ENCODE assay signal across 24 cellular contexts in genomic region chr12:77938301-77938700, GRCh38.
DNase-seq lines count a peak whose midpoint lies in the region; ATAC-seq and TF ChIP-seq lines count a peak whose summit lies in the region.
"Had no signal": no experiment of that assay in that cellular context is flagged by ENCODE, and none has a peak within 500 bp of the region (broad histone marks: within the 10 kb centered on the region; RNA-seq: fewer than 3 reads in every experiment).

No MANE protein-coding gene starts in this region.

- no peak overlapping the region for H3K23ac ChIP-seq in IMR-90 (ENCODE audit: low read depth, low read length)

- no peak overlapping the region; the same call in 2 of the 3 replicates for H2BK15ac ChIP-seq in IMR-90 (ENCODE audit: low read depth, low read length)

- H3K27me3 ChIP-seq in IMR-90 (ENCODE audit: control insufficient read depth, insufficient read depth, low read length) (no peaks in the 10 kb centered on the region), osteoblast (ENCODE audit: insufficient read depth, low read length) (no peaks in the 10 kb centered on the region), HAP-1 (ENCODE audit: low read depth) (no peaks in the 10 kb centered on the region)
- H3K27me3 ChIP-seq: BLaER1 treated with 17β-estradiol and CSF1 and Interleukin-3, amounts not matched to agents 10 nM and 100 nM had no signal

- no peak overlapping the region for H4K8ac ChIP-seq in IMR-90 (ENCODE audit: low read depth in 2 of 2, low read length in 2 of 2)

- H2BK120ac ChIP-seq in IMR-90 (ENCODE audit: low read depth, low read length): peak overlapping the region; percentile 22; the same call in 1 of the 2 replicates

- H3K9me3 Mint-ChIP-seq in brain: peaks cover 0 to 4% (median 0%) of the 10 kb centered on the region in 5 experiments
- H3K9me3 Mint-ChIP-seq: CD4-positive, alpha-beta T cell had no signal

- ATAC-seq in IMR-90 (ENCODE audit: low read depth): no peak
- no peak for ATAC-seq in HG02973 (IDR thresholded peaks at IDR 0.05; ENCODE audit: unreplicated experiment)
- ATAC-seq: GM12878 had no signal

- no peak overlapping the region for H2BK20ac ChIP-seq in IMR-90 (ENCODE audit: low read depth, low read length)

- H3K4me3 ChIP-seq in IMR-90 (ENCODE audit: insufficient read depth, low read depth, low read length) (no peak overlapping the region), osteoblast (ENCODE audit: insufficient read depth, low read length) (no peak overlapping the region), HAP-1 (no peak overlapping the region)
- H3K4me3 ChIP-seq: BLaER1 treated with 17β-estradiol and CSF1 and Interleukin-3, amounts not matched to agents 10 nM and 100 nM; GM12878; PC-9 had no signal

- H4K20me1 ChIP-seq in IMR-90 (ENCODE audit: insufficient read depth, low read length): no peaks in the 10 kb centered on the region
- no peaks in the 10 kb centered on the region for H4K20me1 ChIP-seq in osteoblast (ENCODE audit: insufficient read depth, low read length)
- H4K20me1 ChIP-seq: BLaER1 treated with 17β-estradiol and CSF1 and Interleukin-3, amounts not matched to agents 10 nM and 100 nM had no signal

- no peak overlapping the region for H2AK9ac ChIP-seq in IMR-90 (replicated peaks; ENCODE audit: low read depth, low read length, poor library complexity)

- H3K27ac Mint-ChIP-seq in brain: peak overlapping the region in 3 of 5 experiments; percentile 5 to 79 (median 39)
- H3K27ac Mint-ChIP-seq: CD4-positive, alpha-beta T cell had no signal

- peak overlapping the region; percentile 26; the same call in 1 of the 2 replicates for H3K18ac ChIP-seq in IMR-90 (ENCODE audit: low read depth, low read length)

- H3K27ac ChIP-seq in IMR-90 (ENCODE audit: insufficient read depth, low read length) (no peak overlapping the region), osteoblast (ENCODE audit: low read depth, low read length) (no peak overlapping the region)
- H3K27ac ChIP-seq: BLaER1 treated with 17β-estradiol and CSF1 and Interleukin-3, amounts not matched to agents 10 nM and 100 nM had no signal

- peaks cover 40% of the 10 kb centered on the region for H3K4me1 Mint-ChIP-seq in brain

- H3K79me2 ChIP-seq in osteoblast (ENCODE audit: insufficient read depth, low read length): peaks cover 22% of the 10 kb centered on the region

- H2AK5ac ChIP-seq in IMR-90 (ENCODE audit: low read depth, low read length): no peak overlapping the region

- no peak overlapping the region for H3K4me3 Mint-ChIP-seq in brain
- H3K4me3 Mint-ChIP-seq: CD4-positive, alpha-beta T cell had no signal

- no peak overlapping the region for H3K4me2 ChIP-seq in IMR-90 (ENCODE audit: low read depth, low read length)
- H3K4me2 ChIP-seq in osteoblast (ENCODE audit: insufficient read depth, low read length): no peak overlapping the region
- H3K4me2 ChIP-seq: BLaER1 treated with 17β-estradiol and CSF1 and Interleukin-3, amounts not matched to agents 10 nM and 100 nM; PC-9 had no signal

- no peak for TF ChIP-seq RAD21 in IMR-90 (IDR thresholded peaks at IDR 0.05; ENCODE audit: low read length)

- H3K4me1 ChIP-seq in IMR-90 (ENCODE audit: control insufficient read depth, insufficient read depth, low read length) (peaks cover 1% of the 10 kb centered on the region; the same call in 1 of the 2 replicates), osteoblast (ENCODE audit: insufficient read depth, low read length) (peaks cover 26% of the 10 kb centered on the region), HAP-1 (peaks cover 7% of the 10 kb centered on the region; the same call in 1 of the 2 replicates)

- H3K9me1 ChIP-seq in IMR-90 (ENCODE audit: insufficient read depth, low read length): no peaks in the 10 kb centered on the region

- TF ChIP-seq POLR2A in IMR-90 (IDR thresholded peaks at IDR 0.05; ENCODE audit: low read depth, low read length): no peak

- H3K27me3 Mint-ChIP-seq in brain: no peaks in the 10 kb centered on the region
- H3K27me3 Mint-ChIP-seq: CD4-positive, alpha-beta T cell had no signal

- H3K14ac ChIP-seq in IMR-90 (replicated peaks; ENCODE audit: low read depth, low read length): no peak overlapping the region

- H3K36me3 ChIP-seq in IMR-90 (ENCODE audit: control insufficient read depth, insufficient read depth, low read length): no peaks in the 10 kb centered on the region
- no peaks in the 10 kb centered on the region for H3K36me3 ChIP-seq in osteoblast (ENCODE audit: insufficient read depth, low read length)
- H3K36me3 ChIP-seq in HAP-1 (replicated peaks): no peaks in the 10 kb centered on the region
- H3K36me3 ChIP-seq: BLaER1 treated with 17β-estradiol and CSF1 and Interleukin-3, amounts not matched to agents 10 nM and 100 nM had no signal

- no peak overlapping the region for H3K4ac ChIP-seq in IMR-90 (ENCODE audit: low read depth, low read length)

- no peak overlapping the region for H3K9ac ChIP-seq in IMR-90 (ENCODE audit: low read depth, low read length)
- H3K9ac ChIP-seq: BLaER1 treated with 17β-estradiol and CSF1 and Interleukin-3, amounts not matched to agents 10 nM and 100 nM had no signal

- no peak for TF ChIP-seq CTCF in IMR-90 (conservative IDR thresholded peaks at IDR 0.05; ENCODE audit: low read depth, low read length)
- TF ChIP-seq CTCF in brain (conservative IDR thresholded peaks at IDR 0.05): no peak
- no peak for TF ChIP-seq CTCF in osteoblast (IDR thresholded peaks at IDR 0.05; ENCODE audit: extremely low read depth, low read depth, low read length)

- dilution Hi-C loops in IMR-90 (cut with HindIII; ENCODE audit: low sequenced_read_pairs, unreplicated experiment): no loop called here

- DNase-seq in ELR (ENCODE audit: low read depth) (peak; percentile 25), IMR-90 (no peak), osteoblast (ENCODE audit: insufficient read length, low spot score, missing footprints) (no peak), HAP-1 (ENCODE audit: low spot score in 2 of 2) (no peak)
- DNase-seq in activated CD8-positive, alpha-beta memory T cell treated with anti-CD3 and anti-CD28 coated beads for 24 hours: no peak
- DNase-seq: AML-193; CD4-positive, alpha-beta T cell; DMS53; GOT3; KBM-7; MV-4-11; NCI-H1105; NCI-H1436 treated with DMSO at 0.1 percent for 48 hours; NCI-H187 treated with DMSO at 0.1 percent for 48 hours; NCI-H524; NCI-H82; NK-92 treated with Interleukin-12 subunit alpha and Interleukin-12 subunit beta, amount 100 ng/mL, for 24 hours; PC-9; Right ventricle myocardium superior; RPMI8226 had no signal

- H3K9me3 ChIP-seq in IMR-90 (ENCODE audit: control insufficient read depth, insufficient read depth, low read length) (no peaks in the 10 kb centered on the region), osteoblast (ENCODE audit: low read depth, low read length) (no peaks in the 10 kb centered on the region), HAP-1 (no peaks in the 10 kb centered on the region)
- H3K9me3 ChIP-seq: BLaER1 treated with 17β-estradiol and CSF1 and Interleukin-3, amounts not matched to agents 10 nM and 100 nM had no signal

- in situ Hi-C loops in IMR-90 (cut with MboI; ENCODE audit: low sequenced_read_pairs) (loop anchor here (25.0 kb wide), 1 partner anchor 876 kb away; the partner anchor contains the start of gene E2F7), HAP-1 (cut with MboI; ENCODE audit: low sequenced_read_pairs) (no loop called here)

- H2AFZ ChIP-seq in IMR-90 (replicated peaks; ENCODE audit: low read length, poor library complexity): no peak overlapping the region
- H2AFZ ChIP-seq in osteoblast (ENCODE audit: low read length): peak overlapping the region; percentile 18
- H2AFZ ChIP-seq: PC-9 had no signal

- no TSS peak for BruUV-seq in IMR-90 (replicated peaks; lab: Mats Ljungman, UMichigan)

- CTCF ChIA-PET in IMR-90 (lab: Yijun Ruan, JAX): interaction anchor here (0.6 to 1.3 kb wide), 2 partner anchors 12 to 13 kb away, joined by 3 to 4 read pairs; no protein-coding TSS in a partner anchor

- POLR2A ChIA-PET in IMR-90 (lab: Charles Lee; ENCODE audit: unreplicated experiment): no interaction called here

- H4K5ac ChIP-seq in IMR-90 (ENCODE audit: low read depth, low read length): no peak overlapping the region

- no peak overlapping the region for H4K91ac ChIP-seq in IMR-90 (ENCODE audit: insufficient read depth, low read depth, low read length)

- intact Hi-C loops in IMR-90 (cut with micrococcal nuclease): no loop called here

- peaks cover 0 to 1% of the 10 kb centered on the region in 2 experiments; a peak in 1 of 4 replicates for H3K79me1 ChIP-seq in IMR-90 (ENCODE audit: low read depth in 1 of 2, low read length in 2 of 2)

- peaks cover 4% of the 10 kb centered on the region for H3K36me3 Mint-ChIP-seq in brain

- peak overlapping the region; percentile 58 for H2BK5ac ChIP-seq in IMR-90 (ENCODE audit: low read depth, low read length, poor library complexity, severe bottlenecking)

- no peak overlapping the region for H3K56ac ChIP-seq in IMR-90 (ENCODE audit: extremely low read depth, insufficient read depth, low read length)

TF ChIP-seq in IMR-90, 13 proteins besides CTCF, POLR2A, EP300 and RAD21:
- TF ChIP-seq BHLHE40 (IDR thresholded peaks at IDR 0.05; ENCODE audit: low read depth, low read length) (no peak), SMC3 (IDR thresholded peaks at IDR 0.05; ENCODE audit: low read depth, low read length) (no peak), MAFK (IDR thresholded peaks at IDR 0.05; ENCODE audit: low read depth, low read length) (no peak), FOS (IDR thresholded peaks at IDR 0.05; ENCODE audit: low read depth, low read length) (no peak), RFX5 (IDR thresholded peaks at IDR 0.05; ENCODE audit: low read depth, low read length) (no peak)
